29 cellular contexts compared by ENCODE assay signal in genomic region chr18:68781224-68781623, GRCh38.
"Had no signal": no experiment of that assay in that cellular context is flagged by ENCODE, and none has a peak within 500 bp of the region (broad histone marks: within the 10 kb centered on the region; RNA-seq: fewer than 3 reads in every experiment).

No MANE protein-coding gene starts in this region.

- H3K27me3 ChIP-seq: ascending aorta, cardiac muscle cell had no signal

- H3K9me3 ChIP-seq: ascending aorta had no signal

- H3K4me1 ChIP-seq: ascending aorta had no signal

- ATAC-seq: activated CD8-positive, alpha-beta T cell treated with anti-CD3 and anti-CD28 coated beads for 36 hours; activated naive CD8-positive, alpha-beta T cell treated with anti-CD3 and anti-CD28 coated beads, Interleukin-2, amount 50 U/mL, for 24 hours; activated T-cell treated with anti-CD3 and anti-CD28 coated beads, Interleukin-2, amount 50 U/mL, for 4 hours; activated T-cell treated with anti-CD3 and anti-CD28 coated beads, Interleukin-2, amount 50 U/mL, for 72 hours had no signal

- DNase-seq: activated B cell treated with CpG ODN at 0.5 μM for 24 hours; activated CD4-positive, alpha-beta memory T cell treated with anti-CD3 and anti-CD28 coated beads for 36 hours; activated CD4-positive, alpha-beta T cell treated with anti-CD3 and anti-CD28 coated beads for 4 hours; activated CD4-positive, alpha-beta T cell treated with anti-CD3 and anti-CD28 coated beads, Interleukin-2, amount 10 ng/mL, durations not matched to agents 24 days and 14 days; activated CD4-positive, alpha-beta T cell treated with anti-CD3 and anti-CD28 coated beads, Interleukin-2, amount 50 U/mL, for 1 hour; activated CD4-positive, alpha-beta T cell treated with anti-CD3 and anti-CD28 coated beads, Interleukin-2, amount 50 U/mL, for 4 hours; activated CD4-positive, CD25-positive, alpha-beta regulatory T cell treated with anti-CD3 and anti-CD28 coated beads, Interleukin-2, amount 50 U/mL, for 72 hours; activated CD8-positive, alpha-beta memory T cell treated with anti-CD3 and anti-CD28 coated beads, Interleukin-2, amount 50 U/mL, for 4 hours; activated CD8-positive, alpha-beta T cell treated with anti-CD3 and anti-CD28 coated beads for 36 hours; activated effector memory CD4-positive, alpha-beta T cell treated with Interleukin-2 at 50 U/mL for 16 hours; activated gamma-delta T cell; activated naive CD4-positive, alpha-beta T cell treated with anti-CD3 and anti-CD28 coated beads, Interleukin-2, amount 10 ng/mL, durations not matched to agents 7 days and 5 days; activated naive CD4-positive, alpha-beta T cell treated with Interleukin-2 at 50 U/mL for 16 hours; activated naive CD8-positive, alpha-beta T cell treated with anti-CD3 and anti-CD28 coated beads, Interleukin-2, amount 10 ng/mL, durations not matched to agents 7 days and 5 days; activated naive CD8-positive, alpha-beta T cell treated with anti-CD3 and anti-CD28 coated beads, Interleukin-2, amount 50 U/mL, for 24 hours; activated T-cell treated with anti-CD3 and anti-CD28 coated beads for 4 hours; activated T-cell treated with anti-CD3 and anti-CD28 coated beads, Interleukin-2, amount 50 U/mL, for 1 hour; activated T-cell treated with anti-CD3 and anti-CD28 coated beads, Interleukin-2, amount 50 U/mL, for 4 hours; activated T-cell treated with anti-CD3 and anti-CD28 coated beads, Interleukin-2, amount 50 U/mL, for 72 hours; amygdala; anterior cingulate cortex; caudate nucleus; cerebellar nuclear complex; T-helper 1 cell; T-helper 2 cell; T-helper 9 cell had no signal

- H3K27ac ChIP-seq: ascending aorta, cardiac muscle cell, VCaP had no signal

- H3K4me3 ChIP-seq: ascending aorta, cardiac muscle cell had no signal

- H3K36me3 ChIP-seq: ascending aorta, cardiac muscle cell had no signal
